In the genomic region with DNA sequence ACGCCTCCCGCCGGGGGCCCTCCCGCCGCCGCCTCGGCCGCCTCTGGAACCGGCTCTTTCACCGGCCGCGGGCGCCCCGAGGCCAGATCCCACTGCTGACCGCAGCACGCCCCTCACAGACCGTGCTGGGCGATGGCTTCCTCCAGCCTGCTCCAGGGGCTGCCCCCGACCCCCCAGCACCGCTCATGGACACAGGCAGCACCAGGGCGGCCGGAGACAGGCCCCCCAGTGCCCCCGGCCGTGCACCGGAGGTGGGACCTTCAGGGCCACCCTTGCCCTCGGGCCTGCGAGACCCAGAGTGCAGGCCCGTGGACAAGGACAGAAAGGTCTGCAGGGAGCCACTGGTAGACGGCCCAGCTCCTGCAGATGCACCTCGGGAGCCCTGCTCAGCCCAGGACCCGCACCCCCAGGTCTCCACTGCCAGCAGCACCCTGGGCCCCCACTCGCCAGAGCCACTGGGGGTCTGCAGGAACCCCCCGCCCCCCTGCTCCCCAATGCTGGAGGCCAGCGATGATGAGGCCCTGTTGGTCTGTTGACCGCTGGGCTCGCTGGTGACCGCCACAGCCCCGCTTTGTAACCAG, we compare ENCODE assay signal across 3 cellular contexts.
TF ChIP-seq lines count a peak whose summit lies in the region.

No MANE protein-coding gene starts in this region.

TF ChIP-seq in SK-N-SH, 30 proteins besides CTCF, POLR2A, EP300 and RAD21:
- no peak for TF ChIP-seq RFX5 (IDR thresholded peaks at IDR 0.05; ENCODE audit: low read length)
- no peak for TF ChIP-seq NFIC (IDR thresholded peaks at IDR 0.05; ENCODE audit: borderline replicate concordance)
- no peak for TF ChIP-seq YY1 (IDR thresholded peaks at IDR 0.05; ENCODE audit: low read depth)
- TF ChIP-seq MXI1 (IDR thresholded peaks at IDR 0.05; ENCODE audit: low read depth, low read length), result no peak
- TF ChIP-seq SIN3A (IDR thresholded peaks at IDR 0.05; ENCODE audit: borderline replicate concordance, low read depth, low read length), result no peak
- TF ChIP-seq GABPA (IDR thresholded peaks at IDR 0.05; ENCODE audit: low read depth), result no peak
- TF ChIP-seq RXRA (IDR thresholded peaks at IDR 0.05; ENCODE audit: borderline replicate concordance, low read depth), result no peak
- no peak for TF ChIP-seq NRF1 (IDR thresholded peaks at IDR 0.05; ENCODE audit: low read depth, low read length)
- TF ChIP-seq FOXJ3 (CRISPR knock-in tag; IDR thresholded peaks at IDR 0.05), result no peak
- TF ChIP-seq FOSL2 (IDR thresholded peaks at IDR 0.05; ENCODE audit: borderline replicate concordance, low read depth), result no peak
- TF ChIP-seq, protein P1, sequence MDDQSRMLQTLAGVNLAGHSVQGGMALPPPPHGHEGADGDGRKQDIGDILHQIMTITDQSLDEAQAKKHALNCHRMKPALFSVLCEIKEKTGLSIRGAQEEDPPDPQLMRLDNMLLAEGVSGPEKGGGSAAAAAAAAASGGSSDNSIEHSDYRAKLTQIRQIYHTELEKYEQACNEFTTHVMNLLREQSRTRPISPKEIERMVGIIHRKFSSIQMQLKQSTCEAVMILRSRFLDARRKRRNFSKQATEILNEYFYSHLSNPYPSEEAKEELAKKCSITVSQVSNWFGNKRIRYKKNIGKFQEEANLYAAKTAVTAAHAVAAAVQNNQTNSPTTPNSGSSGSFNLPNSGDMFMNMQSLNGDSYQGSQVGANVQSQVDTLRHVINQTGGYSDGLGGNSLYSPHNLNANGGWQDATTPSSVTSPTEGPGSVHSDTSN (IDR thresholded peaks at IDR 0.05), result no peak
- TF ChIP-seq SMC3 (IDR thresholded peaks at IDR 0.05; ENCODE audit: low read depth, low read length), result no peak

TF ChIP-seq in SK-N-SH treated with all-trans-retinoic acid at 6 μM for 48 hours, 23 proteins besides CTCF, POLR2A, EP300 and RAD21:
- no peak for TF ChIP-seq RARB (CRISPR knock-in tag; IDR thresholded peaks at IDR 0.05)
- no peak for TF ChIP-seq ZFP3 (CRISPR knock-in tag; IDR thresholded peaks at IDR 0.05)
- no peak for TF ChIP-seq SNAI2 (CRISPR knock-in tag; IDR thresholded peaks at IDR 0.05)
- TF ChIP-seq ZNF565 (CRISPR knock-in tag; conservative IDR thresholded peaks at IDR 0.05; ENCODE audit: low read depth), result no peak
- TF ChIP-seq, protein P2, sequence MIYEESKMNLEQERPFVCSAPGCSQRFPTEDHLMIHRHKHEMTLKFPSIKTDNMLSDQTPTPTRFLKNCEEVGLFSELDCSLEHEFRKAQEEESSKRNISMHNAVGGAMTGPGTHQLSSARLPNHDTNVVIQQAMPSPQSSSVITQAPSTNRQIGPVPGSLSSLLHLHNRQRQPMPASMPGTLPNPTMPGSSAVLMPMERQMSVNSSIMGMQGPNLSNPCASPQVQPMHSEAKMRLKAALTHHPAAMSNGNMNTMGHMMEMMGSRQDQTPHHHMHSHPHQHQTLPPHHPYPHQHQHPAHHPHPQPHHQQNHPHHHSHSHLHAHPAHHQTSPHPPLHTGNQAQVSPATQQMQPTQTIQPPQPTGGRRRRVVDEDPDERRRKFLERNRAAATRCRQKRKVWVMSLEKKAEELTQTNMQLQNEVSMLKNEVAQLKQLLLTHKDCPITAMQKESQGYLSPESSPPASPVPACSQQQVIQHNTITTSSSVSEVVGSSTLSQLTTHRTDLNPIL (CRISPR knock-in tag; IDR thresholded peaks at IDR 0.05; ENCODE audit: low read depth), result no peak

TF ChIP-seq in endothelial cell of umbilical vein, 7 proteins besides CTCF, POLR2A, EP300 and RAD21:
- TF ChIP-seq JUN (IDR thresholded peaks at IDR 0.05; ENCODE audit: borderline replicate concordance, insufficient read depth, insufficient read length, low read depth) (no peak), MYC (IDR thresholded peaks at IDR 0.05; ENCODE audit: low read depth, low read length) (no peak), EZH2 (IDR thresholded peaks at IDR 0.05; ENCODE audit: borderline replicate concordance, low read depth, low read length, severe bottlenecking) (no peak), GATA2 (IDR thresholded peaks at IDR 0.05; ENCODE audit: insufficient read depth, insufficient read length, low read depth, low read length) (no peak)
- TF ChIP-seq, protein P3, sequence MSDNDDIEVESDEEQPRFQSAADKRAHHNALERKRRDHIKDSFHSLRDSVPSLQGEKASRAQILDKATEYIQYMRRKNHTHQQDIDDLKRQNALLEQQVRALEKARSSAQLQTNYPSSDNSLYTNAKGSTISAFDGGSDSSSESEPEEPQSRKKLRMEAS (IDR thresholded peaks at IDR 0.05; ENCODE audit: insufficient read depth, insufficient read length), result no peak
